ENCODE assay signal across 16 cellular contexts in the genomic region with DNA sequence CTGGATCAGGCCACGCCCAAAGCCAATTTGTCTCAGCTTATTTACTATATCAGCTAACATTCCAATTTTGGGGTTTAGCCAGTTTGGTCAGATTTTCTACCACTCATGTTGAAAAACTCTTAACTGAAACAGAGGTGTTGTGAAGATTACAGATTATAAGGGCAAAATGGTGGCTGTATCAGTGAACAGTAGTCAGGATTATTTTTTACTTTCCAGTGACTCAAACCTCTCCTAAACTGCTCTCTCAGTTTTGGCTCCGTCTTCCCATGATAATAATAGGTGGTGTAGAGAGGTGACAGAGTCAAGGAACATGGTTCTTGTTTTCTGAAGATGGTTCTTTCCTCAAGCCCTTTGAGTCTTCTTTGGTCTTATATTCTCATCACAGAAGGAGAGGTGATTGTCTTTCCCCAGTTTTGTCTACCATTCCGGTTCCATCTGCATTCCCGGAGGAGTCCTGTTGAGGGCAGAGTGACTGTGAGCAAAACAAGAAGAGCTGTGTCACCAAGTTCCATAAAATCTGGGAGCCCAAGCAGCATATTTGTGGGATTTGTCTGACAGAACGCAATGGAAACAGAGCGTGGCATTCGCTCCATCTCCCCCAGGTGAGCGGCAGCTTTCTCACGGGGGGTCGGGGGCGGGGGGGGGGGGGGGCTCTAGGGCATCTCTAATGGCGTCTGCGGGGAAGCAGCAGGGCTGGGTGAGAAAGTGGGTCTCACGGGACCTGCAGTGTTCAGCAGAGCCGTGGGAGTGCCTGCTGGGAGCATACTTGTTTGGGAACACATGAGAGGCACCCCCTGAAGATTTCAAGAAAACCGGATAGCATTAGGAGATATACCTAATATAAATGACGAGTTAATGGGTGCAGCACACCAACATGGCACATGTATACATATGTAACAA. TPM values are rescaled to one million over a fixed set of nuclear protein-coding genes. Genes with fewer than 3 reads are reported as not detected.
DNase-seq lines count a peak whose midpoint lies in the region; ATAC-seq, FAIRE-seq and TF ChIP-seq lines count a peak whose summit lies in the region.
"Had no signal": no experiment of that assay in that cellular context is flagged by ENCODE, and none has a peak within 500 bp of the region (broad histone marks: within the 10 kb centered on the region; RNA-seq: fewer than 3 reads in every experiment).

No MANE protein-coding gene starts in this region.

- H3K9ac ChIP-seq in GM12878 (ENCODE audit: control insufficient read depth, insufficient read depth, low read length), result peak overlapping the region; percentile 76
- H3K9ac ChIP-seq in Karpas-422 (ENCODE audit: low read length), result no peak overlapping the region

- TF ChIP-seq EP300 in GM12878 (IDR thresholded peaks at IDR 0.05; ENCODE audit: borderline replicate concordance in 1 of 2, control insufficient read depth in 1 of 2, low read depth in 2 of 2, low read length in 2 of 2), result no peak

- H3K36me3 Mint-ChIP-seq in activated T-cell treated with anti-CD3 and anti-CD28 coated beads, Interleukin-2, amount 50 U/mL, for 4 hours (ENCODE audit: insufficient read depth), result no peaks in the 10 kb centered on the region

- no peaks in the 10 kb centered on the region for H3K9me2 ChIP-seq in Karpas-422 (replicated peaks; ENCODE audit: insufficient read depth, low read length)

- H3K36me3 ChIP-seq in GM12878 (ENCODE audit: control insufficient read depth in 2 of 2, insufficient read depth in 2 of 2, low read length in 1 of 2) (peaks cover 0 to 2% of the 10 kb centered on the region in 2 experiments; a peak in 1 of 4 replicates), Karpas-422 (ENCODE audit: insufficient read depth, low read length) (no peaks in the 10 kb centered on the region)
- H3K36me3 ChIP-seq: left lung, stomach had no signal

- no TSS peak for BruUV-seq in GM12878 (replicated peaks; lab: Mats Ljungman, UMichigan)

- no peaks in the 10 kb centered on the region for H4K20me1 ChIP-seq in GM12878 (ENCODE audit: control insufficient read depth, insufficient read depth)
- H4K20me1 ChIP-seq in Karpas-422 (ENCODE audit: insufficient read depth, low read depth, low read length), result no peaks in the 10 kb centered on the region

- POLR2A ChIA-PET in GM12878 (lab: Charles Lee), result interaction anchor here (0.6 to 5.5 kb wide), 14 partner anchors 9 to 286 kb away, joined by 3 to 50 read pairs (median 4); a partner anchor contains a TSS

- H3K9me3 ChIP-seq in GM12878 (replicated peaks; ENCODE audit: control insufficient read depth, insufficient read depth, low read length) (peaks cover 7% of the 10 kb centered on the region; the same call in 2 of the 3 replicates), Karpas-422 (ENCODE audit: low read length) (no peaks in the 10 kb centered on the region)
- H3K9me3 ChIP-seq: left lung, stomach had no signal

- ATAC-seq in activated T-cell treated with anti-CD3 and anti-CD28 coated beads, Interleukin-2, amount 50 U/mL, for 4 hours, result peak; percentile 32 to 46
- ATAC-seq in GM12878, result peak; percentile 74
- no peak for ATAC-seq in GM21737 (IDR thresholded peaks at IDR 0.05; ENCODE audit: unreplicated experiment)
- ATAC-seq: left lung had no signal

- no peaks in the 10 kb centered on the region for H3K9me3 Mint-ChIP-seq in activated T-cell treated with anti-CD3 and anti-CD28 coated beads, Interleukin-2, amount 50 U/mL, for 4 hours

- H3K79me2 ChIP-seq in GM12878 (ENCODE audit: control insufficient read depth, insufficient read depth, low read length), result peaks cover 9% of the 10 kb centered on the region
- H3K79me2 ChIP-seq in Karpas-422 (ENCODE audit: low read length), result no peaks in the 10 kb centered on the region

- H3K27ac ChIP-seq in GM12878 (ENCODE audit: control insufficient read depth, insufficient read depth) (peak overlapping the region; percentile 98), Karpas-422 (ENCODE audit: low read length) (no peak overlapping the region)
- H3K27ac ChIP-seq: left lung, stomach had no signal

- FAIRE-seq in GM12878 (lab: Jason Lieb, UNC) (peak; percentile 56), urothelium cell line (lab: Jason Lieb, UNC) (no peak)
- FAIRE-seq: frontal cortex, GM19239 had no signal

- no peak for DNase-seq in activated T-cell treated with anti-CD3 and anti-CD28 coated beads, Interleukin-2, amount 50 U/mL, for 4 hours
- no peak for DNase-seq in activated T-cell treated with anti-CD3 and anti-CD28 coated beads for 4 hours
- peak; percentile 31 for DNase-seq in HuH-7.5 (ENCODE audit: low spot score)
- DNase-seq in GM12878 (ENCODE audit: low read depth, low spot score), result peak; percentile 46
- peak; percentile 21 for DNase-seq in urothelium cell line (ENCODE audit: low spot score)
- no peak for DNase-seq in Karpas-422
- DNase-seq in DMS153 treated with DMSO at 0.1 percent for 48 hours (lab: John Stamatoyannopoulos, UW; ENCODE audit: unreplicated experiment), result no peak
- DNase-seq: activated CD4-positive, CD25-positive, alpha-beta regulatory T cell; activated naive CD4-positive, alpha-beta T cell treated with Interleukin-2 at 50 U/mL for 16 hours; AML-193; left lung; NCI-H1694; stomach had no signal

- CTCF ChIA-PET in GM12878 (lab: Yijun Ruan, JAX), result interaction anchor here (0.6 to 14.2 kb wide), 19 partner anchors 7 to 349 kb away, joined by 3 to 192 read pairs (median 4); no protein-coding TSS in a partner anchor

- peaks cover 41% of the 10 kb centered on the region for H3K4me1 ChIP-seq in GM12878 (ENCODE audit: control insufficient read depth, insufficient read depth, low read length)
- no peaks in the 10 kb centered on the region for H3K4me1 ChIP-seq in Karpas-422 (ENCODE audit: low read length)
- H3K4me1 ChIP-seq: left lung had no signal

- SMC1A ChIA-PET in GM12878 (lab: Charles Lee; ENCODE audit: uncharacterized antibody, unreplicated experiment), result interaction anchor here (0.6 to 7.9 kb wide), 31 partner anchors 7 to 1165 kb away, joined by 3 to 130 read pairs (median 4); a partner anchor contains a TSS

- no peak overlapping the region for H3K4me3 Mint-ChIP-seq in activated T-cell treated with anti-CD3 and anti-CD28 coated beads, Interleukin-2, amount 50 U/mL, for 4 hours

- H3K27me3 ChIP-seq in GM12878 (replicated peaks in 1 of 2; ENCODE audit: control insufficient read depth in 2 of 2, insufficient read depth in 2 of 2, low read length in 1 of 2), result no peaks in the 10 kb centered on the region
- H3K27me3 ChIP-seq in Karpas-422 (ENCODE audit: low read length), result no peaks in the 10 kb centered on the region
- H3K27me3 ChIP-seq: left lung, stomach had no signal

- RAD21 ChIA-PET in GM12878 (lab: Charles Lee; ENCODE audit: unreplicated experiment), result interaction anchor here (0.6 to 7.0 kb wide), 27 partner anchors 8 to 1169 kb away, joined by 3 to 81 read pairs (median 4); a partner anchor contains a TSS

- 46% methylated on average over 17 of the region's 17 CpGs for WGBS in GM12878 (ENCODE audit: insufficient coverage, insufficient replicate concordance, low lambda C conversion rate, missing lambda C conversion rate)

- TF ChIP-seq POLR2A in GM12878 (IDR thresholded peaks at IDR 0.05; ENCODE audit: low read depth, low read length), result no peak

- peaks cover 2% of the 10 kb centered on the region for H3K4me1 Mint-ChIP-seq in activated T-cell treated with anti-CD3 and anti-CD28 coated beads, Interleukin-2, amount 50 U/mL, for 4 hours (ENCODE audit: low read depth)

- H3K4me3 ChIP-seq in GM12878, result peak overlapping the region; percentile 28; the same call in 1 of the 2 replicates
- H3K4me3 ChIP-seq in Karpas-422 (ENCODE audit: low read length), result no peak overlapping the region
- H3K4me3 ChIP-seq: left lung, stomach had no signal

- peak overlapping the region; percentile 82 for H2AFZ ChIP-seq in GM12878 (ENCODE audit: control insufficient read depth, low read depth, low read length)
- H2AFZ ChIP-seq in Karpas-422 (ENCODE audit: low read length), result no peak overlapping the region

- peak overlapping the region; percentile 73 for H3K4me2 ChIP-seq in GM12878 (ENCODE audit: control insufficient read depth, insufficient read depth)
- no peak overlapping the region for H3K4me2 ChIP-seq in Karpas-422 (ENCODE audit: low read depth, low read length, poor library complexity, severe bottlenecking)

- no peak; the same call in 1 of the 2 replicates for TF ChIP-seq RAD21 in GM12878 (IDR thresholded peaks at IDR 0.05; ENCODE audit: insufficient read depth, low read depth, low read length)

- H3K27me3 Mint-ChIP-seq in activated T-cell treated with anti-CD3 and anti-CD28 coated beads, Interleukin-2, amount 50 U/mL, for 4 hours (ENCODE audit: low read depth), result peaks cover 4% of the 10 kb centered on the region

- TF ChIP-seq CTCF in GM12878 (IDR thresholded peaks at IDR 0.05 in 2 of 3, conservative IDR thresholded peaks at IDR 0.05 in 1 of 3; ENCODE audit: control insufficient read depth in 2 of 3, extremely low read depth in 1 of 3, insufficient read depth in 1 of 3, low read depth in 3 of 3, low read length in 3 of 3), result no peak

- in situ Hi-C loops in GM12878 (cut with MboI), result no loop called here

- intact Hi-C loops in GM12878 (cut with micrococcal nuclease; ENCODE audit: unreplicated experiment), result loop anchor here (1.0 to 10.0 kb wide), 3 partner anchors 57 to 1171 kb away; no protein-coding TSS in a partner anchor

RNA-seq across cellular contexts. Expression of a gene that starts 59.1 kb away (rescaled TPM):
- under 1 TPM; 0.24 to 0.81 (median 0.47) TPM for total RNA-seq in activated T-cell treated with anti-CD3 and anti-CD28 coated beads, Interleukin-2, amount 50 U/mL, for 4 hours
- total RNA-seq in GM12878 (2013; cell fraction: nucleolus; rRNA removed), result 78.4 and 88.8 TPM in 2 replicates
- total RNA-seq in GM12878 (2014; rRNA removed) (15.9 and 17.1 TPM in 2 replicates), GM12878 (2014; rRNA removed; fragmentation: Illumina TruSeq; extraction: Trizol) (9.1 and 10.2 TPM in 2 replicates), GM12878 (2021) (15.8 and 16.1 TPM in 2 replicates)
- polyA plus RNA-seq in GM12878 (2011; ENCODE audit: low read depth), result 5.5 TPM
- polyA plus RNA-seq in GM12878 (2011; rRNA removed) (3.3 and 3.9 TPM in 2 replicates), GM12878 (2014; fragmentation: Illumina TruSeq; extraction: Trizol) (11.9 and 13.0 TPM in 2 replicates), GM12878 (2014; fragmentation: Nextera tagmentation; extraction: Ambion mirVana) (1 to 10 TPM; 1.2 to 1.6 TPM), GM12878 (2014; rRNA removed) (10.2 and 12.3 TPM in 2 replicates), GM12878 (2016; fragmentation: Nextera tagmentation; extraction: Ambion mirVana) (10 to 100 TPM; 21.0 to 23.3 TPM)
- polyA plus RNA-seq in GM12878 (2011; cell fraction: cytosol; rRNA removed), result 2.1 TPM in 2 replicates
- 3.2 and 3.7 TPM in 2 replicates for polyA plus RNA-seq in GM12878 (2011; cell fraction: nucleus; rRNA removed)
- 9.5 and 16.9 TPM in 2 replicates for polyA plus RNA-seq in GM12878 (2012)
- polyA minus RNA-seq in GM12878 (2011; rRNA and poly(A)+ RNA removed), result 3.6 and 4.9 TPM in 2 replicates
- 1.1 and 2.4 TPM in 2 replicates for polyA minus RNA-seq in GM12878 (2011; cell fraction: cytosol; rRNA and poly(A)+ RNA removed)
- 2.4 and 6.5 TPM in 2 replicates for polyA minus RNA-seq in GM12878 (2011; cell fraction: nucleus; rRNA and poly(A)+ RNA removed)
- total RNA-seq in Karpas-422 (2014; rRNA removed; shearing (Covaris generic); ENCODE audit: low replicate concordance), result 7.1 and 15.5 TPM in 2 replicates

Comparison
In these comparisons a context has a peak if more than half of its experiments do, and no peak if none do; other contexts are left out.
1. DNase-seq: peak in HuH-7.5 (single experiment), GM12878 (single experiment) and urothelium cell line (single experiment); none in activated T-cell treated with anti-CD3 and anti-CD28 coated beads, Interleukin-2, amount 50 U/mL, for 4 hours (single experiment), activated T-cell treated with anti-CD3 and anti-CD28 coated beads for 4 hours (single experiment), Karpas-422 (single experiment) and DMS153 treated with DMSO at 0.1 percent for 48 hours (single experiment).